In genomic region chr20:53678315-53678989, GRCh38 we compare ENCODE assay signal across 11 cellular contexts.
DNase-seq lines count a peak whose midpoint lies in the region; ATAC-seq and TF ChIP-seq lines count a peak whose summit lies in the region.
"Had no signal": no experiment of that assay in that cellular context is flagged by ENCODE, and none has a peak within 500 bp of the region (broad histone marks: within the 10 kb centered on the region; RNA-seq: fewer than 3 reads in every experiment).

No MANE protein-coding gene starts in this region.

- TF ChIP-seq CTCF in natural killer cell (IDR thresholded peaks at IDR 0.05), result no peak
- TF ChIP-seq CTCF in right lobe of liver (IDR thresholded peaks at IDR 0.05), result no peak

- no peak for TF ChIP-seq POLR2A in right lobe of liver (IDR thresholded peaks at IDR 0.05)

- H3K27ac Mint-ChIP-seq in natural killer cell treated with Interleukin-12 subunit alpha and Interleukin-12 subunit beta and Interleukin-15 and Interleukin-18, amount 100 ng/mL, for 72 hours, result peak overlapping the region; percentile 69 to 89
- H3K27ac Mint-ChIP-seq in natural killer cell (peak overlapping the region in 1 of 2 donors; percentile 3), immature natural killer cell (peak overlapping the region in 1 of 6 donors; percentile 48)
- no peak overlapping the region for H3K27ac Mint-ChIP-seq in activated T-helper 1 cell treated with anti-CD3 and anti-CD28 coated beads, Interleukin-12 subunit alpha, Interleukin-12 subunit beta, Interleukin-2, Interleukin-4 antibody, amounts not matched to agents 30 ng/mL and 10 ng/mL and 1 ng/mL, durations not matched to agents 14 hours and 24 hours and 36 hours
- H3K27ac Mint-ChIP-seq in CD4-positive, alpha-beta memory T cell, result peak overlapping the region in 2 of 7 donors; percentile 14 to 79

- WGBS in right lobe of liver (ENCODE audit: insufficient coverage, low coverage, low lambda C conversion rate, missing lambda C conversion rate), result 22% methylated on average over 7 of the region's 7 CpGs

- POLR2A ChIA-PET in CD4-positive, alpha-beta memory T cell (lab: Charles Lee; ENCODE audit: partially characterized antibody), result interaction anchor here (0.8 kb wide), 2 partner anchors 69 to 84 kb away, joined by 3 read pairs; no protein-coding TSS in a partner anchor

- no peaks in the 10 kb centered on the region for H3K27me3 ChIP-seq in right lobe of liver
- H3K27me3 ChIP-seq in CD4-positive, alpha-beta memory T cell (ENCODE audit: insufficient read depth, low read length), result no peaks in the 10 kb centered on the region

- H3K9me3 Mint-ChIP-seq in natural killer cell treated with Interleukin-12 subunit alpha and Interleukin-12 subunit beta and Interleukin-15 and Interleukin-18, amount 100 ng/mL, for 72 hours, result no peaks in the 10 kb centered on the region
- H3K9me3 Mint-ChIP-seq in natural killer cell, result no peaks in the 10 kb centered on the region
- H3K9me3 Mint-ChIP-seq in activated T-helper 1 cell treated with anti-CD3 and anti-CD28 coated beads, Interleukin-12 subunit alpha, Interleukin-12 subunit beta, Interleukin-2, Interleukin-4 antibody, amounts not matched to agents 30 ng/mL and 10 ng/mL and 1 ng/mL, durations not matched to agents 14 hours and 24 hours and 36 hours, result no peaks in the 10 kb centered on the region
- H3K9me3 Mint-ChIP-seq in CD4-positive, alpha-beta memory T cell, result no peaks in the 10 kb centered on the region
- no peaks in the 10 kb centered on the region for H3K9me3 Mint-ChIP-seq in immature natural killer cell
- H3K9me3 Mint-ChIP-seq: IgD-negative memory B cell had no signal

- ATAC-seq in natural killer cell treated with Interleukin-12 subunit alpha and Interleukin-12 subunit beta and Interleukin-15 and Interleukin-18, amount 100 ng/mL, for 72 hours, result no peak
- no peak for ATAC-seq in natural killer cell
- no peak for ATAC-seq in right lobe of liver
- no peak for ATAC-seq in left colon

- H3K4me1 ChIP-seq in right lobe of liver, result peaks cover 0 to 30% (median 8%) of the 10 kb centered on the region in 4 donors
- peaks cover 6% of the 10 kb centered on the region for H3K4me1 ChIP-seq in CD4-positive, alpha-beta memory T cell (ENCODE audit: insufficient read depth, low read length)

- peak overlapping the region; percentile 58 to 92 (median 89) for H3K27ac ChIP-seq in right lobe of liver
- no peak overlapping the region for H3K27ac ChIP-seq in CD4-positive, alpha-beta memory T cell (ENCODE audit: low read depth, low read length)

- H3K36me3 Mint-ChIP-seq in natural killer cell treated with Interleukin-12 subunit alpha and Interleukin-12 subunit beta and Interleukin-15 and Interleukin-18, amount 100 ng/mL, for 72 hours, result no peaks in the 10 kb centered on the region
- H3K36me3 Mint-ChIP-seq in natural killer cell, result no peaks in the 10 kb centered on the region
- no peaks in the 10 kb centered on the region for H3K36me3 Mint-ChIP-seq in activated T-helper 1 cell treated with anti-CD3 and anti-CD28 coated beads, Interleukin-12 subunit alpha, Interleukin-12 subunit beta, Interleukin-2, Interleukin-4 antibody, amounts not matched to agents 30 ng/mL and 10 ng/mL and 1 ng/mL, durations not matched to agents 14 hours and 24 hours and 36 hours (ENCODE audit: low read depth)
- H3K36me3 Mint-ChIP-seq in CD4-positive, alpha-beta memory T cell, result no peaks in the 10 kb centered on the region
- no peaks in the 10 kb centered on the region for H3K36me3 Mint-ChIP-seq in immature natural killer cell
- H3K36me3 Mint-ChIP-seq: IgD-negative memory B cell had no signal

- peak overlapping the region in 1 of 3 donors; percentile 9 for H3K4me3 ChIP-seq in right lobe of liver
- no peak overlapping the region for H3K4me3 ChIP-seq in CD4-positive, alpha-beta memory T cell (ENCODE audit: low read length in 2 of 2)

- H3K4me1 Mint-ChIP-seq in natural killer cell treated with Interleukin-12 subunit alpha and Interleukin-12 subunit beta and Interleukin-15 and Interleukin-18, amount 100 ng/mL, for 72 hours (ENCODE audit: low read depth in 2 of 2), result peaks cover 11 to 18% of the 10 kb centered on the region in 2 donors
- H3K4me1 Mint-ChIP-seq in natural killer cell (peaks cover 8 to 11% of the 10 kb centered on the region in 2 donors), immature natural killer cell (peaks cover 11 to 16% of the 10 kb centered on the region in 2 donors)
- peaks cover 22% of the 10 kb centered on the region for H3K4me1 Mint-ChIP-seq in activated T-helper 1 cell treated with anti-CD3 and anti-CD28 coated beads, Interleukin-12 subunit alpha, Interleukin-12 subunit beta, Interleukin-2, Interleukin-4 antibody, amounts not matched to agents 30 ng/mL and 10 ng/mL and 1 ng/mL, durations not matched to agents 14 hours and 24 hours and 36 hours (ENCODE audit: low read depth)
- peaks cover 5 to 13% (median 9%) of the 10 kb centered on the region in 4 donors for H3K4me1 Mint-ChIP-seq in CD4-positive, alpha-beta memory T cell

- no peak for DNase-seq in natural killer cell treated with Interleukin-12 subunit alpha and Interleukin-12 subunit beta and Interleukin-15 and Interleukin-18, amount 100 ng/mL, for 72 hours (ENCODE audit: low spot score)
- DNase-seq in natural killer cell, result no peak
- no peak for DNase-seq in activated T-helper 1 cell treated with anti-CD3 and anti-CD28 coated beads, Interleukin-12 subunit alpha, Interleukin-12 subunit beta, Interleukin-2, Interleukin-4 antibody, amounts not matched to agents 30 ng/mL and 10 ng/mL and 1 ng/mL, durations not matched to agents 14 hours and 24 hours and 36 hours (ENCODE audit: low spot score)
- no peak for DNase-seq in right lobe of liver
- no peak for DNase-seq in left colon
- DNase-seq in NCI-H82 treated with DMSO at 0.1 percent for 48 hours (lab: John Stamatoyannopoulos, UW; ENCODE audit: unreplicated experiment), result no peak
- no peak for DNase-seq in CD4-positive, alpha-beta memory T cell
- DNase-seq in immature natural killer cell, result no peak
- DNase-seq: foreskin melanocyte, NCI-H510A had no signal

- CTCF ChIA-PET in CD4-positive, alpha-beta memory T cell (lab: Charles Lee; ENCODE audit: partially characterized antibody), result no interaction called here

- intact Hi-C loops in natural killer cell (cut with micrococcal nuclease), result no loop called here
- intact Hi-C loops in activated T-helper 1 cell treated with anti-CD3 and anti-CD28 coated beads, Interleukin-12 subunit alpha, Interleukin-12 subunit beta, Interleukin-2, Interleukin-4 antibody, amounts not matched to agents 30 ng/mL and 10 ng/mL and 1 ng/mL, durations not matched to agents 14 hours and 24 hours and 36 hours (cut with micrococcal nuclease), result loop anchor here (1.0 kb wide), 1 partner anchor 18 kb away; no protein-coding TSS in a partner anchor
- intact Hi-C loops in right lobe of liver (cut with DNase I), result no loop called here
- intact Hi-C loops in left colon (cut with DNase I, micrococcal nuclease), result no loop called here
- intact Hi-C loops in CD4-positive, alpha-beta memory T cell (cut with micrococcal nuclease), result no loop called here

- no peaks in the 10 kb centered on the region for H3K36me3 ChIP-seq in right lobe of liver
- no peaks in the 10 kb centered on the region for H3K36me3 ChIP-seq in CD4-positive, alpha-beta memory T cell (ENCODE audit: insufficient read depth, low read length)

- H3K4me3 Mint-ChIP-seq in natural killer cell treated with Interleukin-12 subunit alpha and Interleukin-12 subunit beta and Interleukin-15 and Interleukin-18, amount 100 ng/mL, for 72 hours, result peak overlapping the region; percentile 72
- H3K4me3 Mint-ChIP-seq in natural killer cell, result no peak overlapping the region
- H3K4me3 Mint-ChIP-seq in activated T-helper 1 cell treated with anti-CD3 and anti-CD28 coated beads, Interleukin-12 subunit alpha, Interleukin-12 subunit beta, Interleukin-2, Interleukin-4 antibody, amounts not matched to agents 30 ng/mL and 10 ng/mL and 1 ng/mL, durations not matched to agents 14 hours and 24 hours and 36 hours, result peak overlapping the region; percentile 67
- peak overlapping the region in 4 of 8 donors; percentile 28 to 68 (median 50) for H3K4me3 Mint-ChIP-seq in CD4-positive, alpha-beta memory T cell
- H3K4me3 Mint-ChIP-seq in immature natural killer cell, result peak overlapping the region in 1 of 5 donors; percentile 24

- peaks cover 0 to 11% of the 10 kb centered on the region in 2 donors for H3K27me3 Mint-ChIP-seq in natural killer cell treated with Interleukin-12 subunit alpha and Interleukin-12 subunit beta and Interleukin-15 and Interleukin-18, amount 100 ng/mL, for 72 hours
- H3K27me3 Mint-ChIP-seq in natural killer cell (ENCODE audit: low read depth in 2 of 2), result peaks cover 4 to 24% of the 10 kb centered on the region in 2 donors
- H3K27me3 Mint-ChIP-seq in activated T-helper 1 cell treated with anti-CD3 and anti-CD28 coated beads, Interleukin-12 subunit alpha, Interleukin-12 subunit beta, Interleukin-2, Interleukin-4 antibody, amounts not matched to agents 30 ng/mL and 10 ng/mL and 1 ng/mL, durations not matched to agents 14 hours and 24 hours and 36 hours (ENCODE audit: insufficient read depth), result no peaks in the 10 kb centered on the region
- H3K27me3 Mint-ChIP-seq in CD4-positive, alpha-beta memory T cell, result no peaks in the 10 kb centered on the region
- peaks cover 3 to 5% (median 4%) of the 10 kb centered on the region in 3 donors for H3K27me3 Mint-ChIP-seq in immature natural killer cell (ENCODE audit: low read depth in 3 of 3)
- H3K27me3 Mint-ChIP-seq: IgD-negative memory B cell had no signal

- no peaks in the 10 kb centered on the region for H3K9me3 ChIP-seq in right lobe of liver
- H3K9me3 ChIP-seq in CD4-positive, alpha-beta memory T cell (ENCODE audit: control insufficient read depth in 1 of 2, low read length in 2 of 2), result no peaks in the 10 kb centered on the region
